In the genomic region with DNA sequence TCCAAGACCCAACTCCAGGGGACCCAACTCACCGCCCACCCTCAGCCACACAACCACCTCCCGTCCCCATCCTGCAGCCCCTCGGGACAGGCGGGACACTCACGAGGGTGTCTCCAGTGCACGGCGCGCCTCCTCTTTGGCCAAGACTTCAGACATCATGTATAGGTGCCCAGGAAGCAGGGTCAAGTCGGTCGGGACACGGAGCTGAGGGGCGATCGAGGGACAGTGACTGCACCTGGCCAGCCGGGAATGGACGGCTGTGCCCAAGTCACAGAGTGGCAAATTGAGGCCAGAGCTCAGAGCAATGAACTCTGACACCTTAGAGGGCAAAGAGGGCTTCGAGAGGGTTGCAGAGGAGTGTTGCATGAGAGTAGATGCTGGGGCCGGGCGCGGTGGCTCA, we compare ENCODE assay signal across 12 cellular contexts. TPM values are rescaled to one million over a fixed set of nuclear protein-coding genes. Genes with fewer than 3 reads are reported as not detected.
DNase-seq lines count a peak whose midpoint lies in the region; ATAC-seq lines count a peak whose summit lies in the region.
"Had no signal": no experiment of that assay in that cellular context is flagged by ENCODE, and none has a peak within 500 bp of the region (broad histone marks: within the 10 kb centered on the region; RNA-seq: fewer than 3 reads in every experiment).

No MANE protein-coding gene starts in this region.

- ATAC-seq in naive thymus-derived CD8-positive, alpha-beta T cell = no peak
- no peak for ATAC-seq in HG02970 (IDR thresholded peaks at IDR 0.05; ENCODE audit: low FRiP score, unreplicated experiment)

- peaks cover under 1% of the 10 kb centered on the region for H3K9me3 Mint-ChIP-seq in activated CD4-positive, alpha-beta T cell treated with anti-CD3 and anti-CD28 coated beads, Interleukin-2, amount 10 ng/mL, durations not matched to agents 7 days and 5 days
- H3K9me3 Mint-ChIP-seq in naive thymus-derived CD8-positive, alpha-beta T cell = peaks cover 0 to 9% (median 0%) of the 10 kb centered on the region in 9 donors

- peaks cover 5% of the 10 kb centered on the region for H3K36me3 Mint-ChIP-seq in activated CD4-positive, alpha-beta T cell treated with anti-CD3 and anti-CD28 coated beads, Interleukin-2, amount 10 ng/mL, durations not matched to agents 7 days and 5 days (ENCODE audit: low read depth)
- H3K36me3 Mint-ChIP-seq in naive thymus-derived CD8-positive, alpha-beta T cell = peaks cover 0 to 2% (median 0%) of the 10 kb centered on the region in 3 donors

- H3K27ac Mint-ChIP-seq in activated CD4-positive, alpha-beta T cell treated with anti-CD3 and anti-CD28 coated beads, Interleukin-2, amount 10 ng/mL, durations not matched to agents 7 days and 5 days = peak overlapping the region; percentile 22
- peak overlapping the region in 3 of 10 donors; percentile 28 to 95 (median 74) for H3K27ac Mint-ChIP-seq in naive thymus-derived CD8-positive, alpha-beta T cell

- no peak for DNase-seq in activated CD4-positive, alpha-beta T cell treated with anti-CD3 and anti-CD28 coated beads, Interleukin-2, amount 10 ng/mL, durations not matched to agents 7 days and 5 days
- no peak for DNase-seq in activated CD4-positive, alpha-beta T cell treated with anti-CD3 and anti-CD28 coated beads for 1 hour
- no peak for DNase-seq in naive thymus-derived CD8-positive, alpha-beta T cell
- DNase-seq: head of caudate nucleus, Kasumi-1, NCI-H146, NCI-H526, Peyer's patch had no signal

- CTCF ChIA-PET in activated CD4-positive, alpha-beta T cell treated with anti-CD3 and anti-CD28 coated beads, Interleukin-2, amount 10 ng/mL, durations not matched to agents 7 days and 5 days (lab: Charles Lee) = interaction anchor here (4.0 kb wide), 1 partner anchor 12 kb away, joined by 16 read pairs; a partner anchor contains a TSS

- peak overlapping the region; percentile 47 for H3K4me3 Mint-ChIP-seq in activated CD4-positive, alpha-beta T cell treated with anti-CD3 and anti-CD28 coated beads, Interleukin-2, amount 10 ng/mL, durations not matched to agents 7 days and 5 days
- H3K4me3 Mint-ChIP-seq in naive thymus-derived CD8-positive, alpha-beta T cell = peak overlapping the region in 6 of 10 donors; percentile 18 to 85 (median 54)

- H3K27me3 Mint-ChIP-seq in activated CD4-positive, alpha-beta T cell treated with anti-CD3 and anti-CD28 coated beads, Interleukin-2, amount 10 ng/mL, durations not matched to agents 7 days and 5 days = peaks cover 6% of the 10 kb centered on the region
- H3K27me3 Mint-ChIP-seq in naive thymus-derived CD8-positive, alpha-beta T cell = peaks cover 0 to 4% (median 0%) of the 10 kb centered on the region in 5 donors

- peaks cover 27% of the 10 kb centered on the region for H3K4me1 Mint-ChIP-seq in activated CD4-positive, alpha-beta T cell treated with anti-CD3 and anti-CD28 coated beads, Interleukin-2, amount 10 ng/mL, durations not matched to agents 7 days and 5 days
- peaks cover 15 to 41% (median 33%) of the 10 kb centered on the region in 4 donors for H3K4me1 Mint-ChIP-seq in naive thymus-derived CD8-positive, alpha-beta T cell

- POLR2A ChIA-PET in activated CD4-positive, alpha-beta T cell treated with anti-CD3 and anti-CD28 coated beads, Interleukin-2, amount 10 ng/mL, durations not matched to agents 7 days and 5 days (lab: Charles Lee) = no interaction called here
- POLR2A ChIA-PET in naive thymus-derived CD8-positive, alpha-beta T cell (lab: Charles Lee) = interaction anchor here (0.6 to 2.7 kb wide), 2 partner anchors 13 to 98 kb away, joined by 4 to 13 read pairs; a partner anchor contains a TSS

RNA-seq across cellular contexts. Expression of a gene that starts 8.8 kb away (rescaled TPM):
- 10 to 100 TPM; 10.4 to 11.9 TPM for total RNA-seq in activated CD4-positive, alpha-beta T cell treated with anti-CD3 and anti-CD28 coated beads, Interleukin-2, amount 10 ng/mL, durations not matched to agents 7 days and 5 days
- 1 to 10 TPM; 1.4 to 2.3 TPM for total RNA-seq in naive thymus-derived CD8-positive, alpha-beta T cell
- polyA plus RNA-seq in naive thymus-derived CD8-positive, alpha-beta T cell = 1 to 10 TPM; 1.3 to 2.6 (median 1.5) TPM

RNA-seq across cellular contexts. Expression of a gene that starts 13.5 kb away (rescaled TPM):
- total RNA-seq in activated CD4-positive, alpha-beta T cell treated with anti-CD3 and anti-CD28 coated beads, Interleukin-2, amount 10 ng/mL, durations not matched to agents 7 days and 5 days = 10 to 100 TPM; 21.2 to 28.1 TPM
- 10 to 100 TPM; 18.9 to 22.1 TPM for total RNA-seq in naive thymus-derived CD8-positive, alpha-beta T cell
- 1 to 10 TPM; 4.6 to 5.3 (median 4.7) TPM for polyA plus RNA-seq in naive thymus-derived CD8-positive, alpha-beta T cell

RNA-seq across cellular contexts. Expression of a gene that starts 25.5 kb away (rescaled TPM):
- total RNA-seq in activated CD4-positive, alpha-beta T cell treated with anti-CD3 and anti-CD28 coated beads, Interleukin-2, amount 10 ng/mL, durations not matched to agents 7 days and 5 days = 10 to 100 TPM; 12.7 to 17.2 TPM
- total RNA-seq in naive thymus-derived CD8-positive, alpha-beta T cell = 1 to 10 TPM; 1.4 to 4.0 TPM
- polyA plus RNA-seq in naive thymus-derived CD8-positive, alpha-beta T cell = 1 to 10 TPM; 1.5 to 3.9 (median 3.4) TPM

RNA-seq across cellular contexts. Expression of a gene that starts 27.7 kb away (rescaled TPM):
- total RNA-seq in activated CD4-positive, alpha-beta T cell treated with anti-CD3 and anti-CD28 coated beads, Interleukin-2, amount 10 ng/mL, durations not matched to agents 7 days and 5 days = 10 to 100 TPM; 45.4 to 48.7 TPM
- total RNA-seq in naive thymus-derived CD8-positive, alpha-beta T cell = 10 to 100 TPM; 41.6 to 43.9 TPM
- 100 to 1,000 TPM in 1 of 3 donors, 10 to 100 TPM in 2; 65.8 to 105 (median 96.5) TPM for polyA plus RNA-seq in naive thymus-derived CD8-positive, alpha-beta T cell
- total RNA-seq: Caco-2, epithelial cell of proximal tubule had no signal
- polyA plus RNA-seq: A549 had no signal

RNA-seq across cellular contexts. Expression of a gene that starts 50.8 kb away (rescaled TPM):
- not detected for total RNA-seq in activated CD4-positive, alpha-beta T cell treated with anti-CD3 and anti-CD28 coated beads, Interleukin-2, amount 10 ng/mL, durations not matched to agents 7 days and 5 days
- not detected for total RNA-seq in naive thymus-derived CD8-positive, alpha-beta T cell
- polyA plus RNA-seq in naive thymus-derived CD8-positive, alpha-beta T cell = not detected
- total RNA-seq: epithelial cell of proximal tubule had no signal
